8 cellular contexts compared by ENCODE assay signal in the genomic region with DNA sequence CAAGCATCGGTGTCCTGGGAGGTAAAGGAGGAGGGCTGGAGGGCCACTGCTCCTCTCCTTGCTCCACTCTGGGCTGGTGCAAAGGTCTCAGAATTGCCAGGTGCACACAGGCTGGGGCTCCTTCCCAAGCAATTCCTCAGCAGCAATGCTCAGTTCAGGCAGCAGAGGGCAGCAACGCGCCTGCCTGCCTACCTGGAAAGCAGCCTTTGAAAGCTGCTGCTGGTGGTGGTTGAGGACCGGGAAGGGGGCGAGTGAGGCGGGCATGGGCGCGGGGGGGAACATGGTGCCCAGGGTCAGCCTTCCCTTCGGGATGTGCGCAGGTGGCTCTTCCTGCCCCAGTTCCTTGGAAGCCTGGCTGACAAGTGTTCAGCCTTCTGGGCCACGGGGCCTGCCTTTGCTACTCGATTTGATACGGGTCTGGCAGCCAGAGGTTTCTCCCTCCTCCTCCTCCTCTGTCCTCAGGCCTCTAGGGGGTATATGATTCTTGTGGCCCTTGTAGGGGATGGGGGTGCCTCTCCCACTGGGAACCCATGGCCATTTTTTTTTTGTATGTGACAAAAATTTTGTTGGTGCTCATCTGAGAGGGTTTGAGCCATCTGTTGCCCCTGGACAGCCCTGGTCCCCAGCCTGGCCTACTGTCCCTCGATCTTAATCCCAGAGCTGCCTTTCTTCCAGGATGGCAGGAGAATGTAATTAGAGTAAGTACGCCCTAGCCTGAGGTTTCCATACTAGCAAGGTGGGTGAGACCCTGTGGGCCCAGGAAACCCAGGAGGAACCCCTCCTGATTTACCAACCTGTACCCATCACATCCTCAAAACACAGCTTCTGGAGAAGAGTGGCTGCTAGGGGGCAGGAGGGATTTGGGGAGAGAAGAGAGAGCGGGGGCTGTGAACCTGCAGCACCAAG. TPM values are rescaled to one million over a fixed set of nuclear protein-coding genes. Genes with fewer than 3 reads are reported as not detected.
A peak's percentile ranks its signal among the peaks of the same experiment; 100 is the strongest.
DNase-seq lines count a peak whose midpoint lies in the region; ATAC-seq and TF ChIP-seq lines count a peak whose summit lies in the region.

No MANE protein-coding gene starts in this region.

- H3K4me3 ChIP-seq in esophagus squamous epithelium = peak overlapping the region in 1 of 4 donors; percentile 42
- H3K4me3 ChIP-seq in naive thymus-derived CD4-positive, alpha-beta T cell (ENCODE audit: low read length) = no peak overlapping the region

- peak; percentile 92 to 97 (median 95) for TF ChIP-seq CTCF in esophagus squamous epithelium (IDR thresholded peaks at IDR 0.05)

- no peak for TF ChIP-seq POLR2A in esophagus squamous epithelium (IDR thresholded peaks at IDR 0.05)

- no peaks in the 10 kb centered on the region for H3K9me3 Mint-ChIP-seq in activated T-cell treated with anti-CD3 and anti-CD28 coated beads, Interleukin-2, amount 50 U/mL, for 4 hours
- no peaks in the 10 kb centered on the region for H3K9me3 Mint-ChIP-seq in naive thymus-derived CD4-positive, alpha-beta T cell
- H3K9me3 Mint-ChIP-seq in stimulated activated memory B cell treated with anti-CD40 and anti-IgM and Interleukin-4, amounts not matched to agents 10 μg/mL and 1 μg/mL and 100 μg/mL, for 72 hours = no peaks in the 10 kb centered on the region

- in situ Hi-C loops in KBM-7 (cut with MboI; ENCODE audit: low pct_unique_long_range_greater_than_20kb, low sequenced_read_pairs) = no loop called here

- ATAC-seq in activated T-cell treated with anti-CD3 and anti-CD28 coated beads, Interleukin-2, amount 50 U/mL, for 4 hours = peak; percentile 69 to 72
- ATAC-seq in naive thymus-derived CD4-positive, alpha-beta T cell = peak; percentile 87
- ATAC-seq in stimulated activated memory B cell treated with anti-CD40 and anti-IgM and Interleukin-4, amounts not matched to agents 10 μg/mL and 1 μg/mL and 100 μg/mL, for 72 hours = peak; percentile 69

- H3K4me1 Mint-ChIP-seq in activated T-cell treated with anti-CD3 and anti-CD28 coated beads, Interleukin-2, amount 50 U/mL, for 4 hours (ENCODE audit: low read depth) = peaks cover 22% of the 10 kb centered on the region
- H3K4me1 Mint-ChIP-seq in naive thymus-derived CD4-positive, alpha-beta T cell = peaks cover 14 to 45% (median 18%) of the 10 kb centered on the region in 7 donors
- H3K4me1 Mint-ChIP-seq in stimulated activated memory B cell treated with anti-CD40 and anti-IgM and Interleukin-4, amounts not matched to agents 10 μg/mL and 1 μg/mL and 100 μg/mL, for 72 hours = peaks cover 23% of the 10 kb centered on the region

- intact Hi-C loops in esophagus squamous epithelium (cut with DNase I) = loop anchor here (5.0 kb wide), 2 partner anchors 100 to 410 kb away; no protein-coding TSS in a partner anchor
- intact Hi-C loops in naive thymus-derived CD4-positive, alpha-beta T cell (cut with micrococcal nuclease) = loop anchor here (1.0 to 5.0 kb wide), 12 partner anchors 32 to 670 kb away; a partner anchor contains a TSS

- peak overlapping the region; percentile 10 to 84 (median 73) for H3K27ac ChIP-seq in esophagus squamous epithelium
- peak overlapping the region; percentile 10 for H3K27ac ChIP-seq in naive thymus-derived CD4-positive, alpha-beta T cell (ENCODE audit: low read depth, low read length)

- no peaks in the 10 kb centered on the region for H3K27me3 ChIP-seq in esophagus squamous epithelium
- no peaks in the 10 kb centered on the region for H3K27me3 ChIP-seq in naive thymus-derived CD4-positive, alpha-beta T cell (ENCODE audit: control insufficient read depth in 2 of 2, insufficient read depth in 2 of 2, low read length in 2 of 2)

- POLR2A ChIA-PET in naive thymus-derived CD4-positive, alpha-beta T cell (lab: Charles Lee) = no interaction called here

- no peaks in the 10 kb centered on the region for H3K9me3 ChIP-seq in esophagus squamous epithelium
- no peaks in the 10 kb centered on the region for H3K9me3 ChIP-seq in naive thymus-derived CD4-positive, alpha-beta T cell (ENCODE audit: control insufficient read depth in 2 of 3, low read length in 3 of 3)

- H3K27ac Mint-ChIP-seq in naive thymus-derived CD4-positive, alpha-beta T cell = peak overlapping the region in 7 of 9 donors; percentile 22 to 89 (median 68)
- peak overlapping the region; percentile 57 for H3K27ac Mint-ChIP-seq in stimulated activated memory B cell treated with anti-CD40 and anti-IgM and Interleukin-4, amounts not matched to agents 10 μg/mL and 1 μg/mL and 100 μg/mL, for 72 hours

- no peaks in the 10 kb centered on the region for H3K27me3 Mint-ChIP-seq in activated T-cell treated with anti-CD3 and anti-CD28 coated beads, Interleukin-2, amount 50 U/mL, for 4 hours (ENCODE audit: low read depth)
- no peaks in the 10 kb centered on the region for H3K27me3 Mint-ChIP-seq in naive thymus-derived CD4-positive, alpha-beta T cell
- H3K27me3 Mint-ChIP-seq in stimulated activated memory B cell treated with anti-CD40 and anti-IgM and Interleukin-4, amounts not matched to agents 10 μg/mL and 1 μg/mL and 100 μg/mL, for 72 hours = no peaks in the 10 kb centered on the region

- peak overlapping the region; percentile 25 for H3K4me3 Mint-ChIP-seq in activated T-cell treated with anti-CD3 and anti-CD28 coated beads, Interleukin-2, amount 50 U/mL, for 4 hours
- peak overlapping the region in 9 of 10 donors; percentile 23 to 79 (median 64) for H3K4me3 Mint-ChIP-seq in naive thymus-derived CD4-positive, alpha-beta T cell
- H3K4me3 Mint-ChIP-seq in stimulated activated memory B cell treated with anti-CD40 and anti-IgM and Interleukin-4, amounts not matched to agents 10 μg/mL and 1 μg/mL and 100 μg/mL, for 72 hours = peak overlapping the region; percentile 10

- peaks cover 0 to 27% (median 4%) of the 10 kb centered on the region in 3 donors for H3K36me3 ChIP-seq in esophagus squamous epithelium
- peaks cover 0 to 28% (median 0%) of the 10 kb centered on the region in 3 experiments for H3K36me3 ChIP-seq in naive thymus-derived CD4-positive, alpha-beta T cell (ENCODE audit: control insufficient read depth in 2 of 3, insufficient read depth in 3 of 3, low read length in 3 of 3)

- H3K36me3 Mint-ChIP-seq in activated T-cell treated with anti-CD3 and anti-CD28 coated beads, Interleukin-2, amount 50 U/mL, for 4 hours (ENCODE audit: insufficient read depth) = peaks cover 9% of the 10 kb centered on the region
- H3K36me3 Mint-ChIP-seq in naive thymus-derived CD4-positive, alpha-beta T cell = peaks cover 0 to 10% (median 0%) of the 10 kb centered on the region in 5 donors
- peaks cover 21% of the 10 kb centered on the region for H3K36me3 Mint-ChIP-seq in stimulated activated memory B cell treated with anti-CD40 and anti-IgM and Interleukin-4, amounts not matched to agents 10 μg/mL and 1 μg/mL and 100 μg/mL, for 72 hours

- WGBS in esophagus squamous epithelium, 2 donors = 6 to 9% methylated on average over 12 to 14 of the region's 16 CpGs

- peaks cover 29 to 56% (median 39%) of the 10 kb centered on the region in 3 donors for H3K4me1 ChIP-seq in esophagus squamous epithelium
- peaks cover 8 to 9% of the 10 kb centered on the region in 2 donors for H3K4me1 ChIP-seq in naive thymus-derived CD4-positive, alpha-beta T cell (ENCODE audit: control insufficient read depth in 2 of 2, insufficient read depth in 2 of 2, low read length in 2 of 2)

- CTCF ChIA-PET in naive thymus-derived CD4-positive, alpha-beta T cell (lab: Charles Lee) = interaction anchor here (0.8 to 4.8 kb wide), 10 partner anchors 13 to 412 kb away, joined by 3 to 28 read pairs (median 4); a partner anchor contains a TSS

- DNase-seq in NCI-H187 (lab: John Stamatoyannopoulos, UW) (peak; percentile 35 to 78), NCI-H187 treated with DMSO at 0.1 percent for 48 hours (lab: John Stamatoyannopoulos, UW) (no peak), KBM-7 (peak; percentile 90), OCI-M2 (lab: John Stamatoyannopoulos, UW; ENCODE audit: unreplicated experiment) (peak; percentile 53), esophagus squamous epithelium (lab: John Stamatoyannopoulos, UW) (no peak)
- DNase-seq in activated T-cell treated with anti-CD3 and anti-CD28 coated beads, Interleukin-2, amount 50 U/mL, for 4 hours = peak; percentile 74
- DNase-seq in naive thymus-derived CD4-positive, alpha-beta T cell = peak; percentile 63 to 85 (median 77)

RNA-seq across cellular contexts. Expression of a gene that starts 20.1 kb away (rescaled TPM):
- 10 to 100 TPM; 70.0 to 75.1 (median 72.7) TPM for total RNA-seq in activated T-cell treated with anti-CD3 and anti-CD28 coated beads, Interleukin-2, amount 50 U/mL, for 4 hours
- total RNA-seq in esophagus squamous epithelium = 10 to 100 TPM; 43.7 to 57.4 (median 51.4) TPM
- total RNA-seq in naive thymus-derived CD4-positive, alpha-beta T cell = 10 to 100 TPM; 20.9 to 39.2 (median 28.7) TPM
- polyA plus RNA-seq in naive thymus-derived CD4-positive, alpha-beta T cell = 10 to 100 TPM; 59.7 to 68.4 TPM

RNA-seq across cellular contexts. Expression of a gene that starts 22.7 kb away (rescaled TPM):
- total RNA-seq in activated T-cell treated with anti-CD3 and anti-CD28 coated beads, Interleukin-2, amount 50 U/mL, for 4 hours = not detected
- total RNA-seq in esophagus squamous epithelium = under 1 TPM in 2 of 4 donors, not detected in 2; 0.15 to 0.38 TPM
- not detected for total RNA-seq in naive thymus-derived CD4-positive, alpha-beta T cell
- 1 to 10 TPM in 1 of 2 donors, under 1 TPM in 1; 0.96 to 1.1 TPM for polyA plus RNA-seq in naive thymus-derived CD4-positive, alpha-beta T cell

RNA-seq across cellular contexts. Expression of a gene that starts 31.9 kb away (rescaled TPM):
- 10 to 100 TPM; 32.1 to 32.7 (median 32.3) TPM for total RNA-seq in activated T-cell treated with anti-CD3 and anti-CD28 coated beads, Interleukin-2, amount 50 U/mL, for 4 hours
- total RNA-seq in esophagus squamous epithelium = 10 to 100 TPM; 14.4 to 31.9 (median 22.7) TPM
- total RNA-seq in naive thymus-derived CD4-positive, alpha-beta T cell = 10 to 100 TPM; 25.2 to 44.5 (median 28.0) TPM
- 10 to 100 TPM; 14.9 to 29.1 TPM for polyA plus RNA-seq in naive thymus-derived CD4-positive, alpha-beta T cell

RNA-seq across cellular contexts. Expression of a gene that starts 38.4 kb away (rescaled TPM):
- total RNA-seq in activated T-cell treated with anti-CD3 and anti-CD28 coated beads, Interleukin-2, amount 50 U/mL, for 4 hours = 10 to 100 TPM; 37.3 to 50.3 (median 39.1) TPM
- total RNA-seq in esophagus squamous epithelium = 10 to 100 TPM; 24.3 to 52.4 (median 48.6) TPM
- 10 to 100 TPM; 55.0 to 94.7 (median 72.0) TPM for total RNA-seq in naive thymus-derived CD4-positive, alpha-beta T cell
- polyA plus RNA-seq in naive thymus-derived CD4-positive, alpha-beta T cell = 1 to 10 TPM; 3.2 TPM

Comparison
In these comparisons a context has a peak if more than half of its experiments do, and no peak if none do; other contexts are left out.
1. DNase-seq: peak in NCI-H187 (2 of 2), KBM-7 (single experiment), OCI-M2 (single experiment), activated T-cell treated with anti-CD3 and anti-CD28 coated beads, Interleukin-2, amount 50 U/mL, for 4 hours (single experiment) and naive thymus-derived CD4-positive, alpha-beta T cell (9 of 9); none in NCI-H187 treated with DMSO at 0.1 percent for 48 hours (single experiment) and esophagus squamous epithelium (single experiment).
2. H3K4me3 Mint-ChIP-seq: peak in every context shown above with its lines; median percentile 64 in naive thymus-derived CD4-positive, alpha-beta T cell; 25 in activated T-cell treated with anti-CD3 and anti-CD28 coated beads, Interleukin-2, amount 50 U/mL, for 4 hours; 10 in stimulated activated memory B cell treated with anti-CD40 and anti-IgM and Interleukin-4, amounts not matched to agents 10 μg/mL and 1 μg/mL and 100 μg/mL, for 72 hours.
3. Peak in every context shown above with its lines, with median percentiles within 50 percentile points of each other: ATAC-seq.